ENCODE assay signal across 9 cellular contexts in genomic region chr5:42225009-42225408, GRCh38.
"Had no signal": no experiment of that assay in that cellular context is flagged by ENCODE, and none has a peak within 500 bp of the region (broad histone marks: within the 10 kb centered on the region; RNA-seq: fewer than 3 reads in every experiment).

No MANE protein-coding gene starts in this region.

- H3K27ac ChIP-seq: HL-60, KMS-11 had no signal

- H3K4me3 Mint-ChIP-seq: H9, HFFc6, IgD-negative memory B cell had no signal

- H3K27ac Mint-ChIP-seq: HFFc6, IgD-negative memory B cell had no signal

- ATAC-seq: HCT116, HepG2 had no signal

- H3K36me3 Mint-ChIP-seq: IgD-negative memory B cell had no signal

- H3K27me3 Mint-ChIP-seq: IgD-negative memory B cell had no signal

- H3K4me1 Mint-ChIP-seq: IgD-negative memory B cell had no signal

- H3K9ac ChIP-seq: KMS-11 had no signal

- DNase-seq: H9, HFFc6, Karpas-422, KBM-7 had no signal
